In genomic region chr11:60951611-60951908, GRCh38 we compare ENCODE assay signal across 8 cellular contexts. TPM values are rescaled to one million over a fixed set of nuclear protein-coding genes. Genes with fewer than 3 reads are reported as not detected.
DNase-seq lines count a peak whose midpoint lies in the region; ATAC-seq and TF ChIP-seq lines count a peak whose summit lies in the region.

No MANE protein-coding gene starts in this region.

- no peak overlapping the region for H2BK12ac ChIP-seq in mesenchymal stem cell (ENCODE audit: low read length in 2 of 2)

- H3K4me3 Mint-ChIP-seq in activated CD8-positive, alpha-beta memory T cell treated with anti-CD3 and anti-CD28 coated beads, Interleukin-2, amount 10 ng/mL, durations not matched to agents 7 days and 5 days = peak overlapping the region; percentile 65

- no peak for TF ChIP-seq POLR2A in tibial nerve (IDR thresholded peaks at IDR 0.05)

- peak overlapping the region; percentile 4 to 54 for H3K18ac ChIP-seq in mesenchymal stem cell (ENCODE audit: low read depth in 1 of 2, low read length in 2 of 2)

- peak overlapping the region in 1 of 2 experiments; percentile 8 for H3K14ac ChIP-seq in mesenchymal stem cell (ENCODE audit: low read length in 2 of 2)

- H2AK5ac ChIP-seq in mesenchymal stem cell (ENCODE audit: low read length, severe bottlenecking) = no peak overlapping the region

- H2AFZ ChIP-seq in mesenchymal stem cell (ENCODE audit: low read depth, low read length) = peak overlapping the region; percentile 10

- H3K36me3 Mint-ChIP-seq in activated CD8-positive, alpha-beta memory T cell treated with anti-CD3 and anti-CD28 coated beads, Interleukin-2, amount 10 ng/mL, durations not matched to agents 7 days and 5 days = no peaks in the 10 kb centered on the region

- H3K27me3 ChIP-seq in mesenchymal stem cell (ENCODE audit: control insufficient read depth in 1 of 2, insufficient read depth in 1 of 2, low read length in 2 of 2) (no peaks in the 10 kb centered on the region), tibial nerve (no peaks in the 10 kb centered on the region)

- H3K27ac Mint-ChIP-seq in activated CD8-positive, alpha-beta memory T cell treated with anti-CD3 and anti-CD28 coated beads, Interleukin-2, amount 10 ng/mL, durations not matched to agents 7 days and 5 days = no peak overlapping the region

- DNase-seq in activated CD8-positive, alpha-beta memory T cell treated with anti-CD3 and anti-CD28 coated beads, Interleukin-2, amount 10 ng/mL, durations not matched to agents 7 days and 5 days = no peak
- DNase-seq in activated CD8-positive, alpha-beta memory T cell treated with anti-CD3 and anti-CD28 coated beads, Interleukin-2, amount 50 U/mL, for 48 hours = no peak
- no peak for DNase-seq in coronary artery (ENCODE audit: low spot score)
- DNase-seq in mesenchymal stem cell = no peak
- peak in 1 of 2 donors; percentile 23 for DNase-seq in tibial nerve (ENCODE audit: low spot score in 2 of 2)
- no peak for DNase-seq in islet precursor cell

- no peaks in the 10 kb centered on the region for H3K9me3 Mint-ChIP-seq in activated CD8-positive, alpha-beta memory T cell treated with anti-CD3 and anti-CD28 coated beads, Interleukin-2, amount 10 ng/mL, durations not matched to agents 7 days and 5 days (ENCODE audit: low read depth)

- H3K27me3 Mint-ChIP-seq in activated CD8-positive, alpha-beta memory T cell treated with anti-CD3 and anti-CD28 coated beads, Interleukin-2, amount 10 ng/mL, durations not matched to agents 7 days and 5 days = peaks cover 57% of the 10 kb centered on the region

- peak overlapping the region; percentile 57 for H2BK120ac ChIP-seq in mesenchymal stem cell (ENCODE audit: low read depth, low read length)

- H3K4me3 ChIP-seq in coronary artery (peak overlapping the region; percentile 69), mesenchymal stem cell (ENCODE audit: insufficient read depth in 1 of 2, low read depth in 1 of 2, low read length in 2 of 2) (peak overlapping the region; percentile 42 to 78), tibial nerve (peak overlapping the region; percentile 30 to 66 (median 60))

- no peak overlapping the region for H2BK5ac ChIP-seq in mesenchymal stem cell (ENCODE audit: low read depth, low read length, poor library complexity, severe bottlenecking)

- H3K79me1 ChIP-seq in mesenchymal stem cell (replicated peaks; ENCODE audit: low read length, poor library complexity, severe bottlenecking) = peaks cover 6% of the 10 kb centered on the region

- WGBS in mesenchymal stem cell = 5% methylated on average over 9 of the region's 9 CpGs
- WGBS in tibial nerve, 2 donors = 3 to 4% methylated on average over 9 of the region's 9 CpGs

- peak overlapping the region; percentile 73 for H2BK15ac ChIP-seq in mesenchymal stem cell (ENCODE audit: low read depth, poor library complexity, severe bottlenecking)

- TF ChIP-seq EP300 in tibial nerve (IDR thresholded peaks at IDR 0.05) = no peak

- H3K27ac ChIP-seq in coronary artery (peak overlapping the region; percentile 80 to 93), mesenchymal stem cell (ENCODE audit: low read length, poor library complexity, severe bottlenecking) (no peak overlapping the region), tibial nerve (peak overlapping the region; percentile 87 to 98 (median 92))

- peaks cover 15% of the 10 kb centered on the region for H3K4me1 Mint-ChIP-seq in activated CD8-positive, alpha-beta memory T cell treated with anti-CD3 and anti-CD28 coated beads, Interleukin-2, amount 10 ng/mL, durations not matched to agents 7 days and 5 days

- CTCF ChIA-PET in activated CD8-positive, alpha-beta memory T cell treated with anti-CD3 and anti-CD28 coated beads, Interleukin-2, amount 10 ng/mL, durations not matched to agents 7 days and 5 days (lab: Charles Lee) = interaction anchor here (1.7 kb wide), 1 partner anchor 38 kb away, joined by 6 read pairs; the partner anchor contains the start of gene TMEM109

- peaks cover 1 to 2% of the 10 kb centered on the region in 2 experiments for H3K36me3 ChIP-seq in mesenchymal stem cell (ENCODE audit: control insufficient read depth in 1 of 2, insufficient read depth in 2 of 2, low read depth in 1 of 2, low read length in 2 of 2)
- H3K36me3 ChIP-seq in tibial nerve = no peaks in the 10 kb centered on the region

- ATAC-seq in activated CD8-positive, alpha-beta memory T cell treated with anti-CD3 and anti-CD28 coated beads, Interleukin-2, amount 10 ng/mL, durations not matched to agents 7 days and 5 days = peak; percentile 11
- ATAC-seq in HG03045 (IDR thresholded peaks at IDR 0.05; ENCODE audit: unreplicated experiment) (no peak), GM18861 (IDR thresholded peaks at IDR 0.05; ENCODE audit: unreplicated experiment) (no peak)

- peak overlapping the region; percentile 64 for H3K4me2 ChIP-seq in mesenchymal stem cell (ENCODE audit: low read length, poor library complexity, severe bottlenecking)

- H3K9me3 ChIP-seq in mesenchymal stem cell (ENCODE audit: control insufficient read depth, low read length) = no peaks in the 10 kb centered on the region
- H3K9me3 ChIP-seq in tibial nerve = no peaks in the 10 kb centered on the region

- H3K23ac ChIP-seq in mesenchymal stem cell (ENCODE audit: low read length in 2 of 2) = no peak overlapping the region

- H4K8ac ChIP-seq in mesenchymal stem cell (ENCODE audit: low read length) = peak overlapping the region; percentile 83

- peak overlapping the region; percentile 88 for H3K9ac ChIP-seq in mesenchymal stem cell (ENCODE audit: low read length)

- peaks cover 23% of the 10 kb centered on the region for H3K4me1 ChIP-seq in mesenchymal stem cell (ENCODE audit: control insufficient read depth, insufficient read depth, low read depth, low read length)
- H3K4me1 ChIP-seq in tibial nerve = peaks cover 0 to 57% (median 20%) of the 10 kb centered on the region in 4 donors

- H3K4ac ChIP-seq in mesenchymal stem cell (ENCODE audit: low read depth in 1 of 2, low read length in 2 of 2) = no peak overlapping the region

- peak overlapping the region; percentile 94 for H4K91ac ChIP-seq in mesenchymal stem cell (ENCODE audit: low read length)

- no peak for TF ChIP-seq CTCF in coronary artery (IDR thresholded peaks at IDR 0.05)
- no peak for TF ChIP-seq CTCF in tibial nerve (IDR thresholded peaks at IDR 0.05)

RNA-seq across cellular contexts. Expression of gene SLC15A3, which starts 0.4 kb away (rescaled TPM):
- total RNA-seq in activated CD8-positive, alpha-beta memory T cell treated with anti-CD3 and anti-CD28 coated beads, Interleukin-2, amount 10 ng/mL, durations not matched to agents 7 days and 5 days = under 1 TPM; 0.30 to 0.96 TPM
- 40.1 TPM for polyA plus RNA-seq in mesenchymal stem cell (2013, experiment 1 of 2)
- 32.4 TPM for polyA plus RNA-seq in mesenchymal stem cell (2013, experiment 2 of 2)
- 10 to 100 TPM; 32.2 to 94.4 (median 64.8) TPM for total RNA-seq in tibial nerve

RNA-seq across cellular contexts. Expression of gene CD6, which starts 19.9 kb away (rescaled TPM):
- 100 to 1,000 TPM; 152 to 181 TPM for total RNA-seq in activated CD8-positive, alpha-beta memory T cell treated with anti-CD3 and anti-CD28 coated beads, Interleukin-2, amount 10 ng/mL, durations not matched to agents 7 days and 5 days
- polyA plus RNA-seq in mesenchymal stem cell (2013, experiment 1 of 2) = not detected
- polyA plus RNA-seq in mesenchymal stem cell (2013, experiment 2 of 2) = not detected
- total RNA-seq in tibial nerve = 1 to 10 TPM in 2 of 4 donors, under 1 TPM in 1, not detected in 1; 0.59 to 3.6 (median 2.7) TPM

RNA-seq across cellular contexts. Expression of gene TMEM132A, which starts 27.3 kb away (rescaled TPM):
- total RNA-seq in activated CD8-positive, alpha-beta memory T cell treated with anti-CD3 and anti-CD28 coated beads, Interleukin-2, amount 10 ng/mL, durations not matched to agents 7 days and 5 days = under 1 TPM; 0.52 to 0.93 TPM
- polyA plus RNA-seq in mesenchymal stem cell (2013, experiment 1 of 2) = 84.4 TPM
- polyA plus RNA-seq in mesenchymal stem cell (2013, experiment 2 of 2) = 86.4 TPM
- total RNA-seq in tibial nerve = 10 to 100 TPM; 15.9 to 41.9 (median 26.6) TPM

RNA-seq across cellular contexts. Expression of gene TMEM109, which starts 37.6 kb away (rescaled TPM):
- 100 to 1,000 TPM; 106 to 121 TPM for total RNA-seq in activated CD8-positive, alpha-beta memory T cell treated with anti-CD3 and anti-CD28 coated beads, Interleukin-2, amount 10 ng/mL, durations not matched to agents 7 days and 5 days
- polyA plus RNA-seq in mesenchymal stem cell (2013, experiment 1 of 2) = 107 TPM
- 104 TPM for polyA plus RNA-seq in mesenchymal stem cell (2013, experiment 2 of 2)
- total RNA-seq in tibial nerve = 100 to 1,000 TPM; 173 to 300 (median 197) TPM

RNA-seq across cellular contexts. Expression of gene PRPF19, which starts 45.2 kb away (rescaled TPM):
- total RNA-seq in activated CD8-positive, alpha-beta memory T cell treated with anti-CD3 and anti-CD28 coated beads, Interleukin-2, amount 10 ng/mL, durations not matched to agents 7 days and 5 days = 100 to 1,000 TPM; 125 to 144 TPM
- 46.6 TPM for polyA plus RNA-seq in mesenchymal stem cell (2013, experiment 1 of 2)
- 47.0 TPM for polyA plus RNA-seq in mesenchymal stem cell (2013, experiment 2 of 2)
- 10 to 100 TPM; 49.6 to 92.0 (median 55.5) TPM for total RNA-seq in tibial nerve

Comparison
In these comparisons a context has a peak if more than half of its experiments do, and no peak if none do; other contexts are left out.
1. RNA of gene SLC15A3, which starts 0.4 kb away (total RNA-seq): 32.2 to 94.4 TPM in tibial nerve; 0.30 to 0.96 TPM in activated CD8-positive, alpha-beta memory T cell treated with anti-CD3 and anti-CD28 coated beads, Interleukin-2, amount 10 ng/mL, durations not matched to agents 7 days and 5 days; every median in the first group is over 10 times any median in the second.
2. RNA of gene CD6, which starts 19.9 kb away (total RNA-seq): 152 to 181 TPM in activated CD8-positive, alpha-beta memory T cell treated with anti-CD3 and anti-CD28 coated beads, Interleukin-2, amount 10 ng/mL, durations not matched to agents 7 days and 5 days; 0.59 to 3.6 TPM in tibial nerve; every median in the first group is over 10 times any median in the second.
3. RNA of gene TMEM132A, which starts 27.3 kb away (total RNA-seq): 15.9 to 41.9 TPM in tibial nerve; 0.52 to 0.93 TPM in activated CD8-positive, alpha-beta memory T cell treated with anti-CD3 and anti-CD28 coated beads, Interleukin-2, amount 10 ng/mL, durations not matched to agents 7 days and 5 days; every median in the first group is over 4 times any median in the second.
4. Peak in every context shown above with its lines, with median percentiles within 50 percentile points of each other: H3K4me3 ChIP-seq.